In genomic region chr19:41366089-41366488, GRCh38 we compare ENCODE assay signal across 11 cellular contexts. TPM values are rescaled to one million over a fixed set of nuclear protein-coding genes. Genes with fewer than 3 reads are reported as not detected.
DNase-seq lines count a peak whose midpoint lies in the region; ATAC-seq and TF ChIP-seq lines count a peak whose summit lies in the region.
"Had no signal": no experiment of that assay in that cellular context is flagged by ENCODE, and none has a peak within 500 bp of the region (broad histone marks: within the 10 kb centered on the region; RNA-seq: fewer than 3 reads in every experiment).

No MANE protein-coding gene starts in this region.

- H3K36me3 Mint-ChIP-seq in activated naive CD8-positive, alpha-beta T cell treated with anti-CD3 and anti-CD28 coated beads, Interleukin-2, amount 50 U/mL, for 24 hours (ENCODE audit: low read depth) = peaks cover 2% of the 10 kb centered on the region
- peaks cover 6% of the 10 kb centered on the region for H3K36me3 Mint-ChIP-seq in activated naive CD8-positive, alpha-beta T cell treated with anti-CD3 and anti-CD28 coated beads for 36 hours
- H3K36me3 Mint-ChIP-seq in endothelial cell (ENCODE audit: low read depth, unreplicated experiment) = no peaks in the 10 kb centered on the region
- peaks cover 18% of the 10 kb centered on the region for H3K36me3 Mint-ChIP-seq in stimulated activated effector memory CD8-positive, alpha-beta T cell treated with anti-CD3 and anti-CD28 coated beads, Interleukin-12 subunit alpha, Interleukin-12 subunit beta, amount 100 ng/mL, for 72 hours

- no peak for ATAC-seq in activated naive CD8-positive, alpha-beta T cell treated with anti-CD3 and anti-CD28 coated beads, Interleukin-2, amount 50 U/mL, for 24 hours
- no peak for ATAC-seq in stimulated activated effector memory CD8-positive, alpha-beta T cell treated with anti-CD3 and anti-CD28 coated beads, Interleukin-12 subunit alpha, Interleukin-12 subunit beta, amount 100 ng/mL, for 72 hours

- H3K4me3 ChIP-seq in NB4 (ENCODE audit: low read depth, low read length) = no peak overlapping the region

- no peak for DNase-seq in activated naive CD8-positive, alpha-beta T cell treated with anti-CD3 and anti-CD28 coated beads, Interleukin-2, amount 50 U/mL, for 24 hours
- DNase-seq in activated naive CD8-positive, alpha-beta T cell treated with anti-CD3 and anti-CD28 coated beads for 36 hours = no peak
- DNase-seq in NB4 (ENCODE audit: low read depth) = no peak
- DNase-seq in endothelial cell (ENCODE audit: low spot score) = no peak
- DNase-seq in stimulated activated effector memory CD8-positive, alpha-beta T cell treated with anti-CD3 and anti-CD28 coated beads, Interleukin-12 subunit alpha, Interleukin-12 subunit beta, amount 100 ng/mL, for 72 hours (ENCODE audit: low spot score in 2 of 2) = no peak
- no peak for DNase-seq in NCI-H146 treated with DMSO at 0.1 percent for 48 hours (lab: John Stamatoyannopoulos, UW; ENCODE audit: unreplicated experiment)
- DNase-seq in NCI-H774 (lab: John Stamatoyannopoulos, UW) = no peak
- DNase-seq in medulla oblongata (ENCODE audit: extremely low spot score) = no peak
- DNase-seq: NCI-H524; stimulated activated CD4-positive, alpha-beta T cell treated with anti-CD3 and anti-CD28 coated beads, Interleukin-15, amount 100 ng/mL, for 24 hours; T1000 had no signal

- peak overlapping the region; percentile 35 for H3K27ac Mint-ChIP-seq in activated naive CD8-positive, alpha-beta T cell treated with anti-CD3 and anti-CD28 coated beads, Interleukin-2, amount 50 U/mL, for 24 hours
- no peak overlapping the region for H3K27ac Mint-ChIP-seq in activated naive CD8-positive, alpha-beta T cell treated with anti-CD3 and anti-CD28 coated beads for 36 hours
- no peak overlapping the region for H3K27ac Mint-ChIP-seq in endothelial cell (ENCODE audit: unreplicated experiment)
- H3K27ac Mint-ChIP-seq in stimulated activated effector memory CD8-positive, alpha-beta T cell treated with anti-CD3 and anti-CD28 coated beads, Interleukin-12 subunit alpha, Interleukin-12 subunit beta, amount 100 ng/mL, for 72 hours = peak overlapping the region; percentile 46

- peak; percentile 19 for TF ChIP-seq CTCF in NB4 (IDR thresholded peaks at IDR 0.05; ENCODE audit: low read depth, low read length)
- TF ChIP-seq CTCF in endothelial cell (IDR thresholded peaks at IDR 0.05; ENCODE audit: unreplicated experiment) = peak; percentile 24

- no peak for TF ChIP-seq POLR2A in NB4 (IDR thresholded peaks at IDR 0.05; ENCODE audit: extremely low read depth, insufficient read length)

- no peak overlapping the region for H3K4me3 Mint-ChIP-seq in activated naive CD8-positive, alpha-beta T cell treated with anti-CD3 and anti-CD28 coated beads, Interleukin-2, amount 50 U/mL, for 24 hours
- no peak overlapping the region for H3K4me3 Mint-ChIP-seq in activated naive CD8-positive, alpha-beta T cell treated with anti-CD3 and anti-CD28 coated beads for 36 hours
- peak overlapping the region; percentile 77 for H3K4me3 Mint-ChIP-seq in endothelial cell (ENCODE audit: unreplicated experiment)
- H3K4me3 Mint-ChIP-seq in stimulated activated effector memory CD8-positive, alpha-beta T cell treated with anti-CD3 and anti-CD28 coated beads, Interleukin-12 subunit alpha, Interleukin-12 subunit beta, amount 100 ng/mL, for 72 hours = no peak overlapping the region

- peaks cover 27% of the 10 kb centered on the region for H3K4me1 Mint-ChIP-seq in activated naive CD8-positive, alpha-beta T cell treated with anti-CD3 and anti-CD28 coated beads, Interleukin-2, amount 50 U/mL, for 24 hours
- peaks cover 16% of the 10 kb centered on the region for H3K4me1 Mint-ChIP-seq in activated naive CD8-positive, alpha-beta T cell treated with anti-CD3 and anti-CD28 coated beads for 36 hours
- peaks cover 8% of the 10 kb centered on the region for H3K4me1 Mint-ChIP-seq in endothelial cell (ENCODE audit: unreplicated experiment)
- peaks cover 15% of the 10 kb centered on the region for H3K4me1 Mint-ChIP-seq in stimulated activated effector memory CD8-positive, alpha-beta T cell treated with anti-CD3 and anti-CD28 coated beads, Interleukin-12 subunit alpha, Interleukin-12 subunit beta, amount 100 ng/mL, for 72 hours

- H3K27me3 Mint-ChIP-seq in activated naive CD8-positive, alpha-beta T cell treated with anti-CD3 and anti-CD28 coated beads, Interleukin-2, amount 50 U/mL, for 24 hours = no peaks in the 10 kb centered on the region
- H3K27me3 Mint-ChIP-seq in activated naive CD8-positive, alpha-beta T cell treated with anti-CD3 and anti-CD28 coated beads for 36 hours = no peaks in the 10 kb centered on the region
- peaks cover 9% of the 10 kb centered on the region for H3K27me3 Mint-ChIP-seq in endothelial cell (ENCODE audit: unreplicated experiment)

- H3K9me3 Mint-ChIP-seq in activated naive CD8-positive, alpha-beta T cell treated with anti-CD3 and anti-CD28 coated beads, Interleukin-2, amount 50 U/mL, for 24 hours = no peaks in the 10 kb centered on the region
- H3K9me3 Mint-ChIP-seq in activated naive CD8-positive, alpha-beta T cell treated with anti-CD3 and anti-CD28 coated beads for 36 hours = no peaks in the 10 kb centered on the region
- H3K9me3 Mint-ChIP-seq in endothelial cell (ENCODE audit: unreplicated experiment) = no peaks in the 10 kb centered on the region
- no peaks in the 10 kb centered on the region for H3K9me3 Mint-ChIP-seq in stimulated activated effector memory CD8-positive, alpha-beta T cell treated with anti-CD3 and anti-CD28 coated beads, Interleukin-12 subunit alpha, Interleukin-12 subunit beta, amount 100 ng/mL, for 72 hours

RNA-seq across cellular contexts. Expression of gene B9D2, which starts 2.1 kb away (rescaled TPM):
- total RNA-seq in activated naive CD8-positive, alpha-beta T cell treated with anti-CD3 and anti-CD28 coated beads for 36 hours = 1 to 10 TPM; 6.4 to 8.1 TPM
- 6.8 TPM for total RNA-seq in endothelial cell (ENCODE audit: unreplicated experiment)

RNA-seq across cellular contexts. Expression of gene TMEM91, which starts 10.2 kb away (rescaled TPM):
- total RNA-seq in activated naive CD8-positive, alpha-beta T cell treated with anti-CD3 and anti-CD28 coated beads for 36 hours = 1 to 10 TPM; 4.0 to 4.5 TPM
- total RNA-seq in endothelial cell (ENCODE audit: unreplicated experiment) = 7.6 TPM

RNA-seq across cellular contexts. Expression of gene TGFB1, which starts 12.4 kb away (rescaled TPM):
- total RNA-seq in activated naive CD8-positive, alpha-beta T cell treated with anti-CD3 and anti-CD28 coated beads for 36 hours = 100 to 1,000 TPM; 152 to 154 TPM
- total RNA-seq in endothelial cell (ENCODE audit: unreplicated experiment) = 193 TPM

RNA-seq across cellular contexts. Expression of gene EXOSC5, which starts 31.1 kb away (rescaled TPM):
- 10 to 100 TPM; 43.5 to 44.6 TPM for total RNA-seq in activated naive CD8-positive, alpha-beta T cell treated with anti-CD3 and anti-CD28 coated beads for 36 hours
- 15.2 TPM for total RNA-seq in endothelial cell (ENCODE audit: unreplicated experiment)

RNA-seq across cellular contexts. Expression of gene BCKDHA, which starts 31.5 kb away (rescaled TPM):
- total RNA-seq in activated naive CD8-positive, alpha-beta T cell treated with anti-CD3 and anti-CD28 coated beads for 36 hours = 10 to 100 TPM; 21.3 to 28.0 TPM
- total RNA-seq in endothelial cell (ENCODE audit: unreplicated experiment) = 25.0 TPM

Comparison
In these comparisons a context has a peak if more than half of its experiments do, and no peak if none do; other contexts are left out.
1. H3K27ac Mint-ChIP-seq: peak in activated naive CD8-positive, alpha-beta T cell treated with anti-CD3 and anti-CD28 coated beads, Interleukin-2, amount 50 U/mL, for 24 hours (single experiment) and stimulated activated effector memory CD8-positive, alpha-beta T cell treated with anti-CD3 and anti-CD28 coated beads, Interleukin-12 subunit alpha, Interleukin-12 subunit beta, amount 100 ng/mL, for 72 hours (single experiment); none in activated naive CD8-positive, alpha-beta T cell treated with anti-CD3 and anti-CD28 coated beads for 36 hours (single experiment) and endothelial cell (single experiment).